27 cellular contexts compared by ENCODE assay signal in the genomic region with DNA sequence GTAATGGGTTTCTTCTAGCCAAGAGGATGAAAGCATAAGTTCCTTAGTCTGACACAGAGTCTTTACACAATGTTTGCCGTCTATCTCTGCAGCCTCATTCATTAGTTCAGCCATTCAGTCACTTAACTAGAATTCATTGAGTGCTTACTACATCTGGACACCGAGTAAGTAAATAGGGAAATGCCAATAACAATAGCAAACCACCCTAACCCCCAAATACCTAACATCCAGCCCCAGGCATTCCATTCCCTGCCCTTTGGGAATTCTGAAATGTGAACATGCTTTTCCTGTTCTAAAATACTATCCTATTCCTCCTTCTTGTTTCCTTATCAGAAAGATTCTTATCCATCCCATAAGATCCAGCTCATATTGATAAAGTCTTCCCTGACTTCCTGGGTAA.
"Had no signal": no experiment of that assay in that cellular context is flagged by ENCODE, and none has a peak within 500 bp of the region (broad histone marks: within the 10 kb centered on the region; RNA-seq: fewer than 3 reads in every experiment).

No MANE protein-coding gene starts in this region.

- H3K4me1 ChIP-seq: colonic mucosa, esophagus muscularis mucosa, foreskin keratinocyte, gastroesophageal sphincter, prostate gland, right atrium auricular region, stomach, tibial nerve, upper lobe of left lung had no signal

- H3K27ac ChIP-seq: colonic mucosa, esophagus muscularis mucosa, foreskin keratinocyte, gastroesophageal sphincter, prostate gland, right atrium auricular region, stomach, thoracic aorta, tibial nerve, upper lobe of left lung had no signal

- H3K4me3 ChIP-seq: colonic mucosa, esophagus muscularis mucosa, gastroesophageal sphincter, mucosa of descending colon, prostate gland, right atrium auricular region, stomach, thoracic aorta, tibial nerve, upper lobe of left lung had no signal

- H3K36me3 Mint-ChIP-seq: mesothelial cell of epicardium; naive B cell; stimulated activated effector memory CD8-positive, alpha-beta T cell treated with anti-CD3 and anti-CD28 coated beads, Interleukin-12 subunit alpha, Interleukin-12 subunit beta, amount 100 ng/mL, for 72 hours had no signal

- DNase-seq: central memory CD4-positive, alpha-beta T cell; colonic mucosa; effector memory CD4-positive, alpha-beta T cell; foreskin keratinocyte; hypothalamus; mesenchymal stem cell; mucosa of descending colon; naive B cell; nephron progenitor cell; nucleus accumbens; stimulated activated CD4-positive, alpha-beta T cell treated with anti-CD3 and anti-CD28 coated beads, Interleukin-2, amount 100 ng/mL, for 24 hours; stimulated activated CD4-positive, alpha-beta T cell treated with anti-CD3 and anti-CD28 coated beads, Interleukin-4, amount 100 ng/mL, for 24 hours; stimulated activated naive CD4-positive, alpha-beta T cell treated with Interleukin-2 at 50 U/mL for 16 hours; stomach; upper lobe of left lung had no signal

- H3K36me3 ChIP-seq: colonic mucosa, esophagus muscularis mucosa, gastroesophageal sphincter, prostate gland, right atrium auricular region, stomach, thoracic aorta, tibial nerve, upper lobe of left lung had no signal

- H3K4me1 Mint-ChIP-seq: mesothelial cell of epicardium; naive B cell; nephron progenitor cell; stimulated activated effector memory CD8-positive, alpha-beta T cell treated with anti-CD3 and anti-CD28 coated beads, Interleukin-12 subunit alpha, Interleukin-12 subunit beta, amount 100 ng/mL, for 72 hours had no signal

- H3K27ac Mint-ChIP-seq: dendritic cell treated with granulocyte-macrophage colony-stimulating factor and Interleukin-4, amounts not matched to agents 40 ng/mL and 50 ng/mL, for 4 days; mesothelial cell of epicardium; naive B cell; nephron progenitor cell; stimulated activated effector memory CD8-positive, alpha-beta T cell treated with anti-CD3 and anti-CD28 coated beads, Interleukin-12 subunit alpha, Interleukin-12 subunit beta, amount 100 ng/mL, for 72 hours had no signal

- FAIRE-seq: endothelial cell of umbilical vein, keratinocyte, urothelium cell line had no signal

- H3K9me3 ChIP-seq: colonic mucosa, prostate gland, thoracic aorta had no signal

- H3K4me3 Mint-ChIP-seq: dendritic cell treated with granulocyte-macrophage colony-stimulating factor and Interleukin-4, amounts not matched to agents 40 ng/mL and 50 ng/mL, for 4 days; mesothelial cell of epicardium; naive B cell; nephron progenitor cell; stimulated activated effector memory CD8-positive, alpha-beta T cell treated with anti-CD3 and anti-CD28 coated beads, Interleukin-12 subunit alpha, Interleukin-12 subunit beta, amount 100 ng/mL, for 72 hours had no signal

- H3K9me3 Mint-ChIP-seq: dendritic cell treated with granulocyte-macrophage colony-stimulating factor and Interleukin-4, amounts not matched to agents 40 ng/mL and 50 ng/mL, for 4 days; nephron progenitor cell had no signal

- H3K27me3 Mint-ChIP-seq: dendritic cell treated with granulocyte-macrophage colony-stimulating factor and Interleukin-4, amounts not matched to agents 40 ng/mL and 50 ng/mL, for 4 days; naive B cell had no signal
